ENCODE assay signal across 24 cellular contexts in genomic region chr12:29735604-29736003, GRCh38. TPM values are rescaled to one million over a fixed set of nuclear protein-coding genes. Genes with fewer than 3 reads are reported as not detected.
"Had no signal": no experiment of that assay in that cellular context is flagged by ENCODE, and none has a peak within 500 bp of the region (broad histone marks: within the 10 kb centered on the region; RNA-seq: fewer than 3 reads in every experiment).

No MANE protein-coding gene starts in this region.

- H3K4me3 ChIP-seq: Peyer's patch, SJSA1 had no signal

- H3K36me3 ChIP-seq: brain microvascular endothelial cell, Peyer's patch, SJSA1 had no signal

- H3K9me3 ChIP-seq: Peyer's patch, SJSA1 had no signal

- H3K27me3 ChIP-seq: brain microvascular endothelial cell, Peyer's patch, SJSA1 had no signal

- DNase-seq: activated B cell treated with CpG ODN at 0.5 μM for 24 hours; activated CD4-positive, alpha-beta T cell treated with anti-CD3 and anti-CD28 coated beads for 1 hour; activated CD4-positive, alpha-beta T cell treated with anti-CD3 and anti-CD28 coated beads, Interleukin-2, amount 10 ng/mL, durations not matched to agents 24 days and 14 days; activated CD4-positive, alpha-beta T cell treated with anti-CD3 and anti-CD28 coated beads, Interleukin-2, amount 50 U/mL, for 48 hours; activated CD8-positive, alpha-beta memory T cell treated with anti-CD3 and anti-CD28 coated beads, Interleukin-2, amount 10 ng/mL, durations not matched to agents 7 days and 5 days; activated effector memory CD4-positive, alpha-beta T cell treated with anti-CD3 and anti-CD28 coated beads, Interleukin-2, amount 50 U/mL, for 16 hours; activated naive CD4-positive, alpha-beta T cell treated with Interleukin-2 at 50 U/mL for 16 hours; activated T-cell treated with anti-CD3 and anti-CD28 coated beads, Interleukin-2, amount 50 U/mL, for 24 hours; amygdala; brain microvascular endothelial cell; MM.1S; NCI-H1105; NCI-H1436; NCI-H1694 treated with DMSO at 0.1 percent for 48 hours; NCI-H2029 treated with DMSO at 0.1 percent for 48 hours; NCI-H446; NCI-H524; Peyer's patch; SHP77; SW 1271 had no signal

- ATAC-seq: activated CD8-positive, alpha-beta memory T cell treated with anti-CD3 and anti-CD28 coated beads, Interleukin-2, amount 10 ng/mL, durations not matched to agents 7 days and 5 days; HepG2; SK-N-SH treated with all-trans-retinoic acid at 6 μM for 48 hours had no signal

- H3K27ac ChIP-seq: brain microvascular endothelial cell, Peyer's patch, RWPE1, SJSA1 had no signal

RNA-seq across cellular contexts. Expression of gene TMTC1, which starts 48.1 kb away (rescaled TPM):
- total RNA-seq: activated B cell treated with CpG ODN at 0.5 μM for 24 hours had no signal
